In the genomic region with DNA sequence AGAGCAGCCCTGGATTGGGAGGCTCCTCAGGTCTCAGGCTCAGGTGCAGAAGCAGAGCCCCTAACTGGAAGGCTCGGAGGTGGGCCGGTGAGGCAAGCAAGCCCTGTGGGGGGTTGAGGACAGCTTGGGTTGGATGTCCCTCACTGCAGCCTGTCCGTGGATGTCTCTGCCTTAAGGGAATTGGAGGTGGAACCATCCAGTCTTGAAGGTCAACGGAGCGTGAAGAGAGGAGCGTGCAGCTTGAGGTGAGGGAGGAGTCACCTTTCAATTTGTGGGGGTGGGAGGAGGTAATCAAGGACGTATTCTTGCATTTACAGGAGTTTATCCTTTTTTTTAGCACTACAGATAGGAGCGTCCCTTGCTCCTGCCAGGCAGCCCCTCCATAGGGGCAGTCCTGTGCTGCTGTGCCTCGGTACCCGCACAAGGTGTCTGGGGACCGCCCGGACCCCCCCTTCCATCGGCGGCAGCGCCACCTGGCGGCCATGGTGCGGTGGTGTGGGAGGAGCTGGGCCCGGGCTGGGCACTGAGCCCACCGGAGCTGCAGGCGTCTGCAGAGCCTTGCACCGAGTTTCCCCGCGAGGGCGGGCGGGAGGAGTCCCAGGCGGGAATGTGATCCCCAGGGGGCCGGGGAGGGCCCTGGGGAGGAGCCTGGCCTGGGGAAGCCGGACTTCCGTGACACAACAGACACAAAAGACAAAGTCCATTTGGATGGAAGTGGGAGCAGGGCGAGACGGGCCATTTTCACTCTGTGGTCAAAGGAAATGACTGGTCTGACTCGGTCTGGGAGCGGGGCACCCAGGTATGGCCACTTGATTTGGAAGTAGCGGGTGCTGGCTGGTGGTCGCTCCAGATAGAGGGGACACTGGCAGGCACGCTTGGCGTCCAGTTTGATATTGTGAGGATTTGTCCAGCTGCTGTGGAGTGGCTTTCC, we compare ENCODE assay signal across 8 cellular contexts. TPM values are rescaled to one million over a fixed set of nuclear protein-coding genes. Genes with fewer than 3 reads are reported as not detected.
DNase-seq lines count a peak whose midpoint lies in the region; ATAC-seq and TF ChIP-seq lines count a peak whose summit lies in the region.

No MANE protein-coding gene starts in this region.

- H3F3A ChIP-seq in PC-9 (ENCODE audit: insufficient read depth, low read depth): no peaks in the 10 kb centered on the region

- peak; percentile 61 for ATAC-seq in activated T-helper 17 cell treated with anti-CD3 and anti-CD28 coated beads, Interleukin-2, amount 50 U/mL, for 72 hours (replicated peaks)
- ATAC-seq in HG02571 (IDR thresholded peaks at IDR 0.05; ENCODE audit: unreplicated experiment): no peak

- peaks cover 37% of the 10 kb centered on the region for H3K27me3 ChIP-seq in PC-9 (ENCODE audit: insufficient read depth, low read depth)

- no peaks in the 10 kb centered on the region for H4K20me1 ChIP-seq in PC-9 (ENCODE audit: insufficient read depth)

- no peaks in the 10 kb centered on the region for H3K79me2 ChIP-seq in PC-9 (ENCODE audit: low read depth)

- H3K27me3 Mint-ChIP-seq in activated T-helper 17 cell treated with anti-CD3 and anti-CD28 coated beads, Interleukin-2, amount 50 U/mL, for 72 hours: peaks cover 45% of the 10 kb centered on the region
- peaks cover 92% of the 10 kb centered on the region for H3K27me3 Mint-ChIP-seq in nephron progenitor cell (ENCODE audit: low read depth, poor library complexity)

- H3K27ac ChIP-seq in PC-9: no peak overlapping the region

- H3K4me2 ChIP-seq in PC-9: peak overlapping the region; percentile 90

- peak overlapping the region; percentile 74 for H3K4me3 Mint-ChIP-seq in activated T-helper 17 cell treated with anti-CD3 and anti-CD28 coated beads, Interleukin-2, amount 50 U/mL, for 72 hours
- H3K4me3 Mint-ChIP-seq in nephron progenitor cell: peak overlapping the region; percentile 78

- H3K27ac Mint-ChIP-seq in activated T-helper 17 cell treated with anti-CD3 and anti-CD28 coated beads, Interleukin-2, amount 50 U/mL, for 72 hours: no peak overlapping the region
- no peak overlapping the region for H3K27ac Mint-ChIP-seq in nephron progenitor cell

- H3K9me3 ChIP-seq in PC-9 (ENCODE audit: insufficient read depth, low read depth): no peaks in the 10 kb centered on the region

- peak; percentile 72 for DNase-seq in HPDE6-E6E7 (ENCODE audit: extremely low spot score)
- peak in 1 of 2 experiments; percentile 88 for DNase-seq in PC-9
- DNase-seq in fibroblast of peridontal ligament (ENCODE audit: extremely low read depth): peak; percentile 35
- DNase-seq in nephron progenitor cell: peak; percentile 90
- peak; percentile 63 for DNase-seq in stimulated activated naive CD4-positive, alpha-beta T cell treated with Interleukin-2 at 50 U/mL for 16 hours (lab: John Stamatoyannopoulos, UW)

- CTCF ChIA-PET in PC-9 (lab: Charles Lee): interaction anchor here (0.6 to 2.2 kb wide), 14 partner anchors 8 to 494 kb away, joined by 3 to 11 read pairs (median 5); partner anchors contain the start of genes C1QL4, SPATS2, TROAP and TUBA1C

- H3K4me1 ChIP-seq in PC-9 (replicated peaks; ENCODE audit: insufficient read depth): peaks cover 28% of the 10 kb centered on the region

- intact Hi-C loops in PC-9 (cut with micrococcal nuclease; ENCODE audit: unreplicated experiment): loop anchor here (2.0 to 5.0 kb wide), 2 partner anchors 59 to 275 kb away; partner anchors contain the start of gene PRPF40B

- BruUV-seq in PC-9 (replicated peaks; lab: Mats Ljungman, UMichigan): no TSS peak

- no peaks in the 10 kb centered on the region for H3K9me2 ChIP-seq in PC-9 (ENCODE audit: insufficient read depth)

- POLR2A ChIA-PET in PC-9 (lab: Charles Lee; ENCODE audit: unreplicated experiment): interaction anchor here (0.5 to 0.7 kb wide), 5 partner anchors 19 to 393 kb away, joined by 3 to 7 read pairs (median 4); no protein-coding TSS in a partner anchor

- H3K36me3 ChIP-seq in PC-9 (ENCODE audit: low read depth): no peaks in the 10 kb centered on the region

- peaks cover 14% of the 10 kb centered on the region for H3K4me1 Mint-ChIP-seq in activated T-helper 17 cell treated with anti-CD3 and anti-CD28 coated beads, Interleukin-2, amount 50 U/mL, for 72 hours
- peaks cover 51% of the 10 kb centered on the region for H3K4me1 Mint-ChIP-seq in nephron progenitor cell

- H2AFZ ChIP-seq in PC-9: peak overlapping the region; percentile 71; the same call in 1 of the 2 replicates

- H3K9me3 Mint-ChIP-seq in activated T-helper 17 cell treated with anti-CD3 and anti-CD28 coated beads, Interleukin-2, amount 50 U/mL, for 72 hours: no peaks in the 10 kb centered on the region
- H3K9me3 Mint-ChIP-seq in nephron progenitor cell: no peaks in the 10 kb centered on the region

- H3K36me3 Mint-ChIP-seq in activated T-helper 17 cell treated with anti-CD3 and anti-CD28 coated beads, Interleukin-2, amount 50 U/mL, for 72 hours (ENCODE audit: low read depth): no peaks in the 10 kb centered on the region
- H3K36me3 Mint-ChIP-seq in nephron progenitor cell (ENCODE audit: low read depth): no peaks in the 10 kb centered on the region

- H3K4me3 ChIP-seq in GM08714 (ENCODE audit: low read length) (peak overlapping the region; percentile 4; the same call in 1 of the 2 replicates), PC-9 (peak overlapping the region; percentile 62)

- TF ChIP-seq CTCF in PC-9 (conservative IDR thresholded peaks at IDR 0.05) (peak; percentile 98), nephron progenitor cell (IDR thresholded peaks at IDR 0.05) (peak; percentile 98)

RNA-seq across cellular contexts. Expression of gene DNAJC22, which starts 0.9 kb away (rescaled TPM):
- total RNA-seq in PC-9 (2021): 3.7 and 4.7 TPM in 2 replicates
- total RNA-seq in activated T-helper 17 cell treated with anti-CD3 and anti-CD28 coated beads, Interleukin-2, amount 50 U/mL, for 72 hours: not detected

RNA-seq across cellular contexts. Expression of gene C1QL4, which starts 10.6 kb away (rescaled TPM):
- total RNA-seq in PC-9 (2021): 0.18 and 0.22 TPM in 2 replicates
- not detected for total RNA-seq in activated T-helper 17 cell treated with anti-CD3 and anti-CD28 coated beads, Interleukin-2, amount 50 U/mL, for 72 hours

RNA-seq across cellular contexts. Expression of gene SPATS2, which starts 19.7 kb away (rescaled TPM):
- total RNA-seq in PC-9 (2021): 65.1 and 84.3 TPM in 2 replicates
- 10 to 100 TPM; 15.3 to 16.9 TPM for total RNA-seq in activated T-helper 17 cell treated with anti-CD3 and anti-CD28 coated beads, Interleukin-2, amount 50 U/mL, for 72 hours

RNA-seq across cellular contexts. Expression of gene TROAP, which starts 24.5 kb away (rescaled TPM):
- total RNA-seq in PC-9 (2021): 79.4 and 79.9 TPM in 2 replicates
- total RNA-seq in activated T-helper 17 cell treated with anti-CD3 and anti-CD28 coated beads, Interleukin-2, amount 50 U/mL, for 72 hours: 10 to 100 TPM; 53.9 to 56.5 TPM

RNA-seq across cellular contexts. Expression of gene PRPH, which starts 52.6 kb away (rescaled TPM):
- total RNA-seq in PC-9 (2021): 0.46 and 0.60 TPM in 2 replicates
- under 1 TPM in 1 of 2 donors, not detected in 1; 0.32 TPM for total RNA-seq in activated T-helper 17 cell treated with anti-CD3 and anti-CD28 coated beads, Interleukin-2, amount 50 U/mL, for 72 hours
